ENCODE assay signal across 15 cellular contexts in genomic region chr6:30887901-30888300, GRCh38. TPM values are rescaled to one million over a fixed set of nuclear protein-coding genes. Genes with fewer than 3 reads are reported as not detected.
DNase-seq lines count a peak whose midpoint lies in the region; FAIRE-seq and TF ChIP-seq lines count a peak whose summit lies in the region.
"Had no signal": no experiment of that assay in that cellular context is flagged by ENCODE, and none has a peak within 500 bp of the region (broad histone marks: within the 10 kb centered on the region; RNA-seq: fewer than 3 reads in every experiment).

No MANE protein-coding gene starts in this region.

- H3K4me3 ChIP-seq in keratinocyte (ENCODE audit: control insufficient read depth in 2 of 3, extremely low read depth in 1 of 3, insufficient read depth in 2 of 3, low read depth in 1 of 3, low read length in 3 of 3) (no peak overlapping the region), OCI-LY7 (ENCODE audit: low read depth, low read length, poor library complexity, severe bottlenecking) (no peak overlapping the region)

- no TSS peak for BruUV-seq in OCI-LY7 (replicated peaks; lab: Mats Ljungman, UMichigan)

- H3K9me1 ChIP-seq in keratinocyte (ENCODE audit: control insufficient read depth, extremely low read depth, insufficient read depth, low read length), result peaks cover 8% of the 10 kb centered on the region

- POLR2A ChIA-PET in GM10248 (lab: Yijun Ruan, JAX), result no interaction called here
- POLR2A ChIA-PET in OCI-LY7 (lab: Charles Lee), result interaction anchor here (0.7 kb wide), 1 partner anchor 242 kb away, joined by 3 read pairs; no protein-coding TSS in a partner anchor

- H3K36me3 ChIP-seq in keratinocyte (ENCODE audit: control insufficient read depth in 2 of 2, extremely low read depth in 1 of 2, insufficient read depth in 2 of 2, low read length in 2 of 2) (peaks cover 37 to 43% of the 10 kb centered on the region in 2 experiments), OCI-LY7 (ENCODE audit: insufficient read depth, low read length) (0 out of 2 replicates have a peak, but pooled peaks cover 3% of the 10 kb centered on the region)

- TF ChIP-seq CTCF in GM10248 (IDR thresholded peaks at IDR 0.05; ENCODE audit: control extremely low read depth, extremely low read depth, low read depth, missing control alignments) (no peak), VCaP (conservative IDR thresholded peaks at IDR 0.05) (no peak), keratinocyte (optimal IDR thresholded peaks at IDR 0.05 in 1 of 3, IDR thresholded peaks at IDR 0.05 in 1 of 3, conservative IDR thresholded peaks at IDR 0.05 in 1 of 3; ENCODE audit: extremely low read depth in 1 of 3, insufficient read depth in 2 of 3, low read length in 3 of 3) (no peak), OCI-LY7 (conservative IDR thresholded peaks at IDR 0.05; ENCODE audit: low read length) (no peak)

- FAIRE-seq in keratinocyte (lab: Jason Lieb, UNC), result no peak
- FAIRE-seq: G401.6 had no signal

- no peak overlapping the region for H3K9ac ChIP-seq in keratinocyte (ENCODE audit: control insufficient read depth, extremely low read depth, insufficient read depth, low read length)

- no peak overlapping the region for H3K4me2 ChIP-seq in keratinocyte (ENCODE audit: control insufficient read depth, extremely low read depth, insufficient read depth, low read depth, low read length)
- no peak overlapping the region for H3K4me2 ChIP-seq in OCI-LY7 (ENCODE audit: low read length)

- H4K20me1 ChIP-seq in keratinocyte (ENCODE audit: control insufficient read depth, extremely low read depth, insufficient read depth, low read length) (peaks cover 30% of the 10 kb centered on the region), OCI-LY7 (ENCODE audit: insufficient read depth, low read length) (no peaks in the 10 kb centered on the region)

- intact Hi-C loops in OCI-LY7 (cut with micrococcal nuclease; ENCODE audit: unreplicated experiment), result loop anchor here (10.0 kb wide), 1 partner anchor 213 kb away; the partner anchor contains the start of gene DHX16

- H3K4me1 ChIP-seq in keratinocyte (ENCODE audit: control insufficient read depth, extremely low read depth, insufficient read depth, low read length), result peaks cover 55% of the 10 kb centered on the region
- H3K4me1 ChIP-seq in OCI-LY7 (ENCODE audit: insufficient read depth, low read length, poor library complexity, severe bottlenecking), result peaks cover 39% of the 10 kb centered on the region

- dilution Hi-C loops in keratinocyte (cut with MboI; ENCODE audit: extremely low pct_ligation_motif_present, low sequenced_read_pairs), result no loop called here

- no peaks in the 10 kb centered on the region for H3K9me2 ChIP-seq in OCI-LY7 (ENCODE audit: insufficient read depth, low read length)

- H3K9me3 ChIP-seq in keratinocyte (ENCODE audit: control insufficient read depth, low read depth, low read length), result no peaks in the 10 kb centered on the region
- no peaks in the 10 kb centered on the region for H3K9me3 ChIP-seq in OCI-LY7 (ENCODE audit: low read length)

- H3K27me3 ChIP-seq in keratinocyte (ENCODE audit: control insufficient read depth, extremely low read depth, insufficient read depth, low read length), result no peaks in the 10 kb centered on the region

- DNase-seq in GM10248 (ENCODE audit: extremely low spot score), result peak; percentile 4
- DNase-seq in keratinocyte (ENCODE audit: low read depth, low spot score), result no peak
- DNase-seq in activated CD4-positive, alpha-beta T cell treated with anti-CD3 and anti-CD28 coated beads, Interleukin-2, amount 50 U/mL, for 48 hours, result no peak
- no peak for DNase-seq in stimulated activated CD4-positive, alpha-beta T cell treated with anti-CD3 and anti-CD28 coated beads, Interleukin-12 subunit alpha, Interleukin-12 subunit beta, amount 100 ng/mL, for 4 hours
- DNase-seq in OCI-LY7 (ENCODE audit: low spot score), result no peak
- DNase-seq: activated CD4-positive, alpha-beta memory T cell treated with anti-CD3 and anti-CD28 coated beads for 36 hours; NCI-H1930; NCI-H82 had no signal

- H3K79me2 ChIP-seq in keratinocyte (ENCODE audit: control insufficient read depth, insufficient read depth, low read length), result peaks cover 86% of the 10 kb centered on the region
- no peaks in the 10 kb centered on the region for H3K79me2 ChIP-seq in OCI-LY7 (ENCODE audit: insufficient read depth, low read depth, low read length)

- H2AFZ ChIP-seq in keratinocyte (ENCODE audit: control insufficient read depth, low read length) (no peak overlapping the region), OCI-LY7 (ENCODE audit: low read length) (no peak overlapping the region)

- CTCF ChIA-PET in GM10248 (lab: Yijun Ruan, JAX), result interaction anchor here (0.9 to 3.5 kb wide), 2 partner anchors 11 to 27 kb away, joined by 3 to 21 read pairs; partner anchors contain the start of gene VARS2
- CTCF ChIA-PET in OCI-LY7 (lab: Charles Lee; ENCODE audit: unreplicated experiment), result no interaction called here

- peak overlapping the region; percentile 14; the same call in 1 of the 2 replicates for H3K27ac ChIP-seq in VCaP
- peak overlapping the region; percentile 8 for H3K27ac ChIP-seq in keratinocyte (ENCODE audit: control insufficient read depth, insufficient read depth, low read length)
- H3K27ac ChIP-seq in temporal lobe (ENCODE audit: low read depth, low read length), result peak overlapping the region; percentile 99
- no peak overlapping the region for H3K27ac ChIP-seq in OCI-LY7 (ENCODE audit: low read depth, low read length, poor library complexity, severe bottlenecking)

RNA-seq across cellular contexts. Expression of gene DDR1, which starts 3.6 kb away (rescaled TPM):
- 104 to 178 TPM (median 152 TPM) in 3 replicates for polyA plus RNA-seq in keratinocyte
- polyA plus RNA-seq in keratinocyte (2011; ENCODE audit: low read depth), result 28.2 TPM
- 52.6 and 78.8 TPM in 2 replicates for polyA plus RNA-seq in keratinocyte (2011; cell fraction: cytosol; rRNA removed)
- polyA plus RNA-seq in keratinocyte (2011; cell fraction: nucleus; rRNA removed), result 361 and 438 TPM in 2 replicates
- polyA plus RNA-seq in keratinocyte (2012; ENCODE audit: low replicate concordance), result 113 and 227 TPM in 2 replicates
- 175 to 367 TPM (median 287 TPM) in 3 replicates for polyA minus RNA-seq in keratinocyte
- polyA minus RNA-seq in keratinocyte (2011; cell fraction: cytosol; rRNA and poly(A)+ RNA removed), result 399 TPM
- polyA minus RNA-seq in keratinocyte (2011; cell fraction: nucleus; rRNA and poly(A)+ RNA removed), result 550 and 554 TPM in 2 replicates
- total RNA-seq in temporal lobe, result 147 TPM
- total RNA-seq in OCI-LY7 (2014; rRNA removed; shearing (Covaris generic)), result 14.0 and 15.4 TPM in 2 replicates
- 24.6 and 30.3 TPM in 2 replicates for total RNA-seq in OCI-LY7 (2022)

RNA-seq across cellular contexts. Expression of gene GTF2H4, which starts 20.1 kb away (rescaled TPM):
- 34.2 to 44.0 TPM (median 38.7 TPM) in 3 replicates for polyA plus RNA-seq in keratinocyte
- polyA plus RNA-seq in keratinocyte (2011; ENCODE audit: low read depth), result 7.2 TPM
- 24.4 and 25.0 TPM in 2 replicates for polyA plus RNA-seq in keratinocyte (2011; cell fraction: cytosol; rRNA removed)
- polyA plus RNA-seq in keratinocyte (2011; cell fraction: nucleus; rRNA removed), result 68.9 and 72.9 TPM in 2 replicates
- 21.9 and 32.3 TPM in 2 replicates for polyA plus RNA-seq in keratinocyte (2012; ENCODE audit: low replicate concordance)
- polyA minus RNA-seq in keratinocyte, result 18.1 to 28.5 TPM (median 19.3 TPM) in 3 replicates
- 21.5 TPM for polyA minus RNA-seq in keratinocyte (2011; cell fraction: cytosol; rRNA and poly(A)+ RNA removed)
- polyA minus RNA-seq in keratinocyte (2011; cell fraction: nucleus; rRNA and poly(A)+ RNA removed), result 22.3 and 29.5 TPM in 2 replicates
- total RNA-seq in temporal lobe (20.7 TPM), OCI-LY7 (2022) (45.8 and 48.7 TPM in 2 replicates)
- total RNA-seq in OCI-LY7 (2014; rRNA removed; shearing (Covaris generic)), result 30.5 and 38.4 TPM in 2 replicates

RNA-seq across cellular contexts. Expression of gene VARS2, which starts 26.1 kb away (rescaled TPM):
- polyA plus RNA-seq in keratinocyte, result 12.8 to 14.3 TPM (median 13.8 TPM) in 3 replicates
- 5.3 TPM for polyA plus RNA-seq in keratinocyte (2011; ENCODE audit: low read depth)
- 5.0 and 7.4 TPM in 2 replicates for polyA plus RNA-seq in keratinocyte (2011; cell fraction: cytosol; rRNA removed)
- 32.6 and 37.0 TPM in 2 replicates for polyA plus RNA-seq in keratinocyte (2011; cell fraction: nucleus; rRNA removed)
- 15.4 and 19.5 TPM in 2 replicates for polyA plus RNA-seq in keratinocyte (2012; ENCODE audit: low replicate concordance)
- 17.2 to 22.0 TPM (median 20.2 TPM) in 3 replicates for polyA minus RNA-seq in keratinocyte
- polyA minus RNA-seq in keratinocyte (2011; cell fraction: cytosol; rRNA and poly(A)+ RNA removed), result 17.5 TPM
- polyA minus RNA-seq in keratinocyte (2011; cell fraction: nucleus; rRNA and poly(A)+ RNA removed), result 18.7 and 24.1 TPM in 2 replicates
- total RNA-seq in temporal lobe (23.4 TPM), OCI-LY7 (2022) (98.9 and 105 TPM in 2 replicates)
- 71.4 and 81.8 TPM in 2 replicates for total RNA-seq in OCI-LY7 (2014; rRNA removed; shearing (Covaris generic))

RNA-seq across cellular contexts. Expression of gene SFTA2, which starts 44.1 kb away (rescaled TPM):
- polyA plus RNA-seq in keratinocyte, result not detected in 3 replicates
- not detected for polyA plus RNA-seq in keratinocyte (2011; ENCODE audit: low read depth)
- polyA plus RNA-seq in keratinocyte (2011; cell fraction: cytosol; rRNA removed), result not detected in 2 replicates
- not detected in 2 replicates for polyA plus RNA-seq in keratinocyte (2011; cell fraction: nucleus; rRNA removed)
- polyA plus RNA-seq in keratinocyte (2012; ENCODE audit: low replicate concordance), result 0.54 TPM in 1 of 2 replicates, not detected in the other
- polyA minus RNA-seq in keratinocyte, result 0.43 TPM in 1 of 3 replicates, not detected in the others
- not detected for polyA minus RNA-seq in keratinocyte (2011; cell fraction: cytosol; rRNA and poly(A)+ RNA removed)
- not detected in 2 replicates for polyA minus RNA-seq in keratinocyte (2011; cell fraction: nucleus; rRNA and poly(A)+ RNA removed)
- not detected for total RNA-seq in temporal lobe
- total RNA-seq in OCI-LY7 (2014; rRNA removed; shearing (Covaris generic)), result not detected in 2 replicates
- not detected in 2 replicates for total RNA-seq in OCI-LY7 (2022)
- total RNA-seq: activated CD4-positive, alpha-beta memory T cell treated with anti-CD3 and anti-CD28 coated beads for 36 hours; activated T-helper 1 cell treated with anti-CD3 and anti-CD28 coated beads, Interleukin-12 subunit alpha, Interleukin-12 subunit beta, Interleukin-2, Interleukin-4 antibody, amounts not matched to agents 30 ng/mL and 10 ng/mL and 1 ng/mL, durations not matched to agents 14 hours and 24 hours and 36 hours; fibroblast of villous mesenchyme; HT1080; lung microvascular endothelial cell had no signal

RNA-seq across cellular contexts. Expression of gene MUCL3, which starts 52.9 kb away (rescaled TPM):
- polyA plus RNA-seq in keratinocyte, result 0.05 TPM in 1 of 3 replicates, not detected in the others
- polyA plus RNA-seq in keratinocyte (2011; ENCODE audit: low read depth), result 0.71 TPM
- 0.03 and 0.04 TPM in 2 replicates for polyA plus RNA-seq in keratinocyte (2011; cell fraction: cytosol; rRNA removed)
- 0.06 and 0.11 TPM in 2 replicates for polyA plus RNA-seq in keratinocyte (2011; cell fraction: nucleus; rRNA removed)
- 0.58 TPM in 1 of 2 replicates, not detected in the other for polyA plus RNA-seq in keratinocyte (2012; ENCODE audit: low replicate concordance)
- polyA minus RNA-seq in keratinocyte, result not detected in 3 replicates
- not detected for polyA minus RNA-seq in keratinocyte (2011; cell fraction: cytosol; rRNA and poly(A)+ RNA removed)
- polyA minus RNA-seq in keratinocyte (2011; cell fraction: nucleus; rRNA and poly(A)+ RNA removed), result not detected in 2 replicates
- not detected for total RNA-seq in temporal lobe
- not detected in 2 replicates for total RNA-seq in OCI-LY7 (2014; rRNA removed; shearing (Covaris generic))
- total RNA-seq in OCI-LY7 (2022), result not detected in 2 replicates
- total RNA-seq: activated CD4-positive, alpha-beta memory T cell treated with anti-CD3 and anti-CD28 coated beads for 36 hours; activated T-helper 1 cell treated with anti-CD3 and anti-CD28 coated beads, Interleukin-12 subunit alpha, Interleukin-12 subunit beta, Interleukin-2, Interleukin-4 antibody, amounts not matched to agents 30 ng/mL and 10 ng/mL and 1 ng/mL, durations not matched to agents 14 hours and 24 hours and 36 hours; fibroblast of villous mesenchyme; HT1080; lung microvascular endothelial cell had no signal
